In genomic region chr18:72762505-72763122, GRCh38 we compare ENCODE assay signal across 8 cellular contexts.
DNase-seq lines count a peak whose midpoint lies in the region; ATAC-seq, FAIRE-seq and TF ChIP-seq lines count a peak whose summit lies in the region.

No MANE protein-coding gene starts in this region.

- H3K36me3 ChIP-seq in left lung, result no peaks in the 10 kb centered on the region

- no peak for TF ChIP-seq POLR2A in GM12891 (IDR thresholded peaks at IDR 0.05; ENCODE audit: low read depth, low read length)

- no peaks in the 10 kb centered on the region for H3K9me3 ChIP-seq in left lung

- no peak for FAIRE-seq in GM12891 (lab: Jason Lieb, UNC)

- no peaks in the 10 kb centered on the region for H3K27me3 Mint-ChIP-seq in Calu3 (ENCODE audit: unreplicated experiment)
- no peaks in the 10 kb centered on the region for H3K27me3 Mint-ChIP-seq in MCF 10A (ENCODE audit: insufficient read depth, unreplicated experiment)
- H3K27me3 Mint-ChIP-seq in activated CD8-positive, alpha-beta memory T cell treated with anti-CD3 and anti-CD28 coated beads, Interleukin-2, amount 10 ng/mL, durations not matched to agents 7 days and 5 days, result no peaks in the 10 kb centered on the region

- CTCF ChIA-PET in Calu3 (lab: Charles Lee), result interaction anchor here (0.8 to 1.3 kb wide), 5 partner anchors 322 to 1217 kb away, joined by 3 to 8 read pairs (median 5); no protein-coding TSS in a partner anchor
- CTCF ChIA-PET in MCF 10A (lab: Yijun Ruan, JAX), result interaction anchor here (0.6 to 5.5 kb wide), 19 partner anchors 11 to 1428 kb away, joined by 3 to 53 read pairs (median 4); no protein-coding TSS in a partner anchor
- CTCF ChIA-PET in activated CD8-positive, alpha-beta memory T cell treated with anti-CD3 and anti-CD28 coated beads, Interleukin-2, amount 10 ng/mL, durations not matched to agents 7 days and 5 days (lab: Charles Lee), result interaction anchor here (1.1 kb wide), 1 partner anchor 1080 kb away, joined by 5 read pairs; no protein-coding TSS in a partner anchor

- H3K4me1 ChIP-seq in left lung, result no peaks in the 10 kb centered on the region

- H3K27me3 ChIP-seq in left lung, result no peaks in the 10 kb centered on the region

- ATAC-seq in GM19372 (IDR thresholded peaks at IDR 0.05; ENCODE audit: low read depth, unreplicated experiment) (peak; percentile 80), HG03469 (IDR thresholded peaks at IDR 0.05; ENCODE audit: unreplicated experiment) (peak; percentile 67), left lung (peak; percentile 70)
- no peak for ATAC-seq in activated CD8-positive, alpha-beta memory T cell treated with anti-CD3 and anti-CD28 coated beads, Interleukin-2, amount 10 ng/mL, durations not matched to agents 7 days and 5 days

- H3K9me3 Mint-ChIP-seq in Calu3 (ENCODE audit: low read depth, unreplicated experiment), result peaks cover 2% of the 10 kb centered on the region
- no peaks in the 10 kb centered on the region for H3K9me3 Mint-ChIP-seq in MCF 10A (ENCODE audit: unreplicated experiment)
- H3K9me3 Mint-ChIP-seq in activated CD8-positive, alpha-beta memory T cell treated with anti-CD3 and anti-CD28 coated beads, Interleukin-2, amount 10 ng/mL, durations not matched to agents 7 days and 5 days (ENCODE audit: low read depth), result no peaks in the 10 kb centered on the region

- H3K36me3 Mint-ChIP-seq in Calu3 (ENCODE audit: insufficient read depth, unreplicated experiment), result no peaks in the 10 kb centered on the region
- no peaks in the 10 kb centered on the region for H3K36me3 Mint-ChIP-seq in MCF 10A (ENCODE audit: insufficient read depth, unreplicated experiment)
- no peaks in the 10 kb centered on the region for H3K36me3 Mint-ChIP-seq in activated CD8-positive, alpha-beta memory T cell treated with anti-CD3 and anti-CD28 coated beads, Interleukin-2, amount 10 ng/mL, durations not matched to agents 7 days and 5 days

- BruUV-seq in Calu3 (replicated peaks; lab: Mats Ljungman, UMichigan), result no TSS peak
- no TSS peak for BruUV-seq in MCF 10A (replicated peaks; lab: Mats Ljungman, UMichigan)

- no peak overlapping the region for H3K27ac ChIP-seq in left lung

- H3K4me3 Mint-ChIP-seq in Calu3 (ENCODE audit: low read depth, unreplicated experiment), result no peak overlapping the region
- H3K4me3 Mint-ChIP-seq in MCF 10A (ENCODE audit: unreplicated experiment), result no peak overlapping the region
- no peak overlapping the region for H3K4me3 Mint-ChIP-seq in activated CD8-positive, alpha-beta memory T cell treated with anti-CD3 and anti-CD28 coated beads, Interleukin-2, amount 10 ng/mL, durations not matched to agents 7 days and 5 days

- DNase-seq in Calu3, result peak; percentile 32
- DNase-seq in NCI-H526 (lab: John Stamatoyannopoulos, UW), result peak; percentile 11 to 64
- DNase-seq in MCF 10A (ENCODE audit: unreplicated experiment), result peak; percentile 81
- no peak for DNase-seq in left lung
- DNase-seq in GM12891 (ENCODE audit: insufficient read length, low spot score), result no peak
- DNase-seq in activated CD8-positive, alpha-beta memory T cell treated with anti-CD3 and anti-CD28 coated beads, Interleukin-2, amount 10 ng/mL, durations not matched to agents 7 days and 5 days, result no peak

- H3K4me3 ChIP-seq in left lung, result no peak overlapping the region

- POLR2A ChIA-PET in MCF 10A (lab: Yijun Ruan, JAX), result interaction anchor here (0.8 to 1.4 kb wide), 3 partner anchors 9 to 373 kb away, joined by 3 read pairs; no protein-coding TSS in a partner anchor

- intact Hi-C loops in Calu3 (cut with micrococcal nuclease; ENCODE audit: unreplicated experiment), result loop anchor here (1.0 to 2.0 kb wide), 3 partner anchors 374 to 1354 kb away; no protein-coding TSS in a partner anchor
- intact Hi-C loops in MCF 10A (cut with micrococcal nuclease), result loop anchor here (1.0 to 5.0 kb wide), 7 partner anchors 61 to 1575 kb away; no protein-coding TSS in a partner anchor
- intact Hi-C loops in left lung (cut with DNase I), result no loop called here

- TF ChIP-seq CTCF in Calu3 (IDR thresholded peaks at IDR 0.05; ENCODE audit: unreplicated experiment), result peak; percentile 69
- TF ChIP-seq CTCF in MCF 10A (IDR thresholded peaks at IDR 0.05; ENCODE audit: unreplicated experiment), result peak; percentile 71
- TF ChIP-seq CTCF in left lung (IDR thresholded peaks at IDR 0.05), result peak; percentile 66 to 79

- no peaks in the 10 kb centered on the region for H3K4me1 Mint-ChIP-seq in Calu3 (ENCODE audit: low read depth, unreplicated experiment)
- H3K4me1 Mint-ChIP-seq in MCF 10A (ENCODE audit: insufficient read depth, unreplicated experiment), result no peaks in the 10 kb centered on the region
- no peaks in the 10 kb centered on the region for H3K4me1 Mint-ChIP-seq in activated CD8-positive, alpha-beta memory T cell treated with anti-CD3 and anti-CD28 coated beads, Interleukin-2, amount 10 ng/mL, durations not matched to agents 7 days and 5 days

- H3K27ac Mint-ChIP-seq in Calu3 (ENCODE audit: unreplicated experiment) (no peak overlapping the region), MCF 10A (ENCODE audit: low read depth, unreplicated experiment) (no peak overlapping the region)
- H3K27ac Mint-ChIP-seq in activated CD8-positive, alpha-beta memory T cell treated with anti-CD3 and anti-CD28 coated beads, Interleukin-2, amount 10 ng/mL, durations not matched to agents 7 days and 5 days, result no peak overlapping the region

TF ChIP-seq in GM12891, 5 proteins besides CTCF, POLR2A, EP300 and RAD21:
- TF ChIP-seq SPI1 (IDR thresholded peaks at IDR 0.05; ENCODE audit: low read depth, low read length) (no peak), PAX5 (IDR thresholded peaks at IDR 0.05; ENCODE audit: insufficient read depth, low read length, severe bottlenecking) (no peak), POLR2AphosphoS5 (IDR thresholded peaks at IDR 0.05; ENCODE audit: low read depth, low read length) (no peak), POU2F2 (IDR thresholded peaks at IDR 0.05; ENCODE audit: low read depth, low read length) (no peak), TAF1 (IDR thresholded peaks at IDR 0.05; ENCODE audit: low read depth, low read length) (no peak)
TF ChIP-seq in GM12891: peak in this region for 0.

Comparison
In these comparisons a context has a peak if more than half of its experiments do, and no peak if none do; other contexts are left out.
1. DNase-seq: peak in Calu3 (single experiment), NCI-H526 (2 of 2) and MCF 10A (single experiment); none in left lung (0 of 2), GM12891 (single experiment) and activated CD8-positive, alpha-beta memory T cell treated with anti-CD3 and anti-CD28 coated beads, Interleukin-2, amount 10 ng/mL, durations not matched to agents 7 days and 5 days (single experiment).
2. intact Hi-C loops: an anchor here in Calu3 (1.0 to 2.0 kb wide) and MCF 10A (1.0 to 5.0 kb wide); none called in left lung.
3. Peak in every context shown above with its lines, with median percentiles within 50 percentile points of each other: CTCF ChIP-seq.